ENCODE assay signal across 1 cellular context in genomic region chr2:113217455-113218282, GRCh38.
TF ChIP-seq lines count a peak whose summit lies in the region.

No MANE protein-coding gene starts in this region.

TF ChIP-seq in HepG2, 621 proteins besides CTCF, POLR2A, EP300 and RAD21 (continued from another document):
- TF ChIP-seq ZNF737 (CRISPR knock-in tag; IDR thresholded peaks at IDR 0.05; ENCODE audit: borderline replicate concordance) (no peak), HNF1B (CRISPR knock-in tag; IDR thresholded peaks at IDR 0.05) (no peak), FOXM1 (CRISPR knock-in tag; IDR thresholded peaks at IDR 0.05) (no peak), NCOA2 (CRISPR knock-in tag; IDR thresholded peaks at IDR 0.05) (no peak), FIP1L1 (IDR thresholded peaks at IDR 0.05; ENCODE audit: borderline replicate concordance, insufficient read depth, low read depth, low read length) (no peak), SIN3A (IDR thresholded peaks at IDR 0.05; ENCODE audit: borderline replicate concordance, low read depth, low read length) (no peak), REXO4 (CRISPR knock-in tag; IDR thresholded peaks at IDR 0.05; ENCODE audit: borderline replicate concordance) (no peak), EED (CRISPR knock-in tag; IDR thresholded peaks at IDR 0.05) (no peak), ATRX (CRISPR knock-in tag; IDR thresholded peaks at IDR 0.05; ENCODE audit: borderline replicate concordance) (no peak), TBX2 (CRISPR knock-in tag; IDR thresholded peaks at IDR 0.05; ENCODE audit: borderline replicate concordance) (no peak), ZFX (CRISPR knock-in tag; IDR thresholded peaks at IDR 0.05; ENCODE audit: low read depth) (peak; percentile 16; the same call in 1 of the 2 replicates), ZBTB38 (CRISPR knock-in tag; IDR thresholded peaks at IDR 0.05) (peak; percentile 94), ZBTB42 (CRISPR knock-in tag; IDR thresholded peaks at IDR 0.05) (no peak), TCF7 (IDR thresholded peaks at IDR 0.05; ENCODE audit: low read depth) (no peak), CENPBD1 (CRISPR knock-in tag; IDR thresholded peaks at IDR 0.05; ENCODE audit: borderline replicate concordance, low read depth) (no peak)
